In genomic region chr13:49410006-49410405, GRCh38 we compare ENCODE assay signal across 26 cellular contexts.
"Had no signal": no experiment of that assay in that cellular context is flagged by ENCODE, and none has a peak within 500 bp of the region (broad histone marks: within the 10 kb centered on the region; RNA-seq: fewer than 3 reads in every experiment).

No MANE protein-coding gene starts in this region.

- H3K4me3 Mint-ChIP-seq: activated CD4-positive, alpha-beta T cell treated with anti-CD3 and anti-CD28 coated beads, Interleukin-2, amount 10 ng/mL, durations not matched to agents 24 days and 14 days; activated CD8-positive, alpha-beta memory T cell treated with anti-CD3 and anti-CD28 coated beads, Interleukin-2, amount 10 ng/mL, durations not matched to agents 7 days and 5 days; activated CD8-positive, alpha-beta T cell treated with anti-CD3 and anti-CD28 coated beads for 36 hours; activated naive CD4-positive, alpha-beta T cell treated with anti-CD3 and anti-CD28 coated beads, Interleukin-2, amount 10 ng/mL, durations not matched to agents 7 days and 5 days; dendritic cell treated with granulocyte-macrophage colony-stimulating factor and Interleukin-4, amounts not matched to agents 40 ng/mL and 50 ng/mL, for 4 days; immature natural killer cell; naive thymus-derived CD8-positive, alpha-beta T cell; T-helper 17 cell had no signal

- H3K9me3 ChIP-seq: prostate gland had no signal

- H3K4me1 Mint-ChIP-seq: activated CD4-positive, alpha-beta T cell treated with anti-CD3 and anti-CD28 coated beads, Interleukin-2, amount 10 ng/mL, durations not matched to agents 24 days and 14 days; activated CD8-positive, alpha-beta memory T cell treated with anti-CD3 and anti-CD28 coated beads, Interleukin-2, amount 10 ng/mL, durations not matched to agents 7 days and 5 days; activated naive CD4-positive, alpha-beta T cell treated with anti-CD3 and anti-CD28 coated beads, Interleukin-2, amount 10 ng/mL, durations not matched to agents 7 days and 5 days; immature natural killer cell; naive thymus-derived CD8-positive, alpha-beta T cell had no signal

- H3K4me2 ChIP-seq: hepatocyte had no signal

- H3K4me3 ChIP-seq: cardiac muscle cell, hepatocyte, left lung, lung, prostate gland, right atrium auricular region, upper lobe of right lung had no signal

- H3K27me3 Mint-ChIP-seq: activated CD8-positive, alpha-beta T cell treated with anti-CD3 and anti-CD28 coated beads for 36 hours; activated naive CD4-positive, alpha-beta T cell treated with anti-CD3 and anti-CD28 coated beads, Interleukin-2, amount 10 ng/mL, durations not matched to agents 7 days and 5 days; dendritic cell treated with granulocyte-macrophage colony-stimulating factor and Interleukin-4, amounts not matched to agents 40 ng/mL and 50 ng/mL, for 4 days; naive thymus-derived CD8-positive, alpha-beta T cell; T-helper 17 cell had no signal

- H3K27me3 ChIP-seq: cardiac muscle cell, hepatocyte, left lung, right atrium auricular region, upper lobe of right lung had no signal

- DNase-seq: activated CD4-positive, alpha-beta T cell treated with anti-CD3 and anti-CD28 coated beads, Interleukin-2, amount 10 ng/mL, durations not matched to agents 24 days and 14 days; activated CD8-positive, alpha-beta memory T cell treated with anti-CD3 and anti-CD28 coated beads, Interleukin-2, amount 10 ng/mL, durations not matched to agents 7 days and 5 days; activated CD8-positive, alpha-beta T cell treated with anti-CD3 and anti-CD28 coated beads for 36 hours; activated effector memory CD4-positive, alpha-beta T cell treated with anti-CD3 and anti-CD28 coated beads, Interleukin-2, amount 50 U/mL, for 16 hours; activated naive CD4-positive, alpha-beta T cell treated with anti-CD3 and anti-CD28 coated beads, Interleukin-2, amount 10 ng/mL, durations not matched to agents 7 days and 5 days; activated T-cell treated with anti-CD3 and anti-CD28 coated beads for 4 hours; amygdala; effector CD4-positive, alpha-beta T cell; glutamatergic neuron; immature natural killer cell; kidney glomerular epithelial cell; left lung; naive thymus-derived CD8-positive, alpha-beta T cell; stimulated activated CD4-positive, alpha-beta T cell treated with anti-CD3 and anti-CD28 coated beads, Interleukin-12 subunit alpha, Interleukin-12 subunit beta, amount 100 ng/mL, for 4 hours; stimulated activated CD4-positive, alpha-beta T cell treated with anti-CD3 and anti-CD28 coated beads, Interleukin-4, amount 100 ng/mL, for 4 hours; stimulated activated naive CD8-positive, alpha-beta T cell treated with anti-CD3 and anti-CD28 coated beads, Interleukin-15, Interleukin-2, amounts not matched to agents 100 U/mL and 50 U/mL, for 24 hours; T-helper 17 cell; upper lobe of right lung had no signal

- ATAC-seq: activated CD4-positive, CD25-positive, alpha-beta regulatory T cell treated with anti-CD3 and anti-CD28 coated beads, Interleukin-2, amount 50 U/mL, for 24 hours; activated CD8-positive, alpha-beta memory T cell treated with anti-CD3 and anti-CD28 coated beads, Interleukin-2, amount 10 ng/mL, durations not matched to agents 7 days and 5 days; activated CD8-positive, alpha-beta T cell treated with anti-CD3 and anti-CD28 coated beads for 36 hours; left lung; naive thymus-derived CD8-positive, alpha-beta T cell; stimulated activated naive CD8-positive, alpha-beta T cell treated with anti-CD3 and anti-CD28 coated beads, Interleukin-15, Interleukin-2, amounts not matched to agents 100 U/mL and 50 U/mL, for 24 hours; T-helper 17 cell; upper lobe of right lung had no signal

- FAIRE-seq: frontal cortex had no signal

- H3K36me3 ChIP-seq: cardiac muscle cell, left lung, prostate gland, right atrium auricular region, upper lobe of right lung had no signal

- H3K36me3 Mint-ChIP-seq: activated naive CD4-positive, alpha-beta T cell treated with anti-CD3 and anti-CD28 coated beads, Interleukin-2, amount 10 ng/mL, durations not matched to agents 7 days and 5 days had no signal

- H3K4me1 ChIP-seq: left lung, prostate gland, right atrium auricular region, upper lobe of right lung had no signal

- H3K27ac ChIP-seq: cardiac muscle cell, hepatocyte, left lung, prostate gland, right atrium auricular region, upper lobe of right lung had no signal

- H3K79me2 ChIP-seq: hepatocyte had no signal

- H2AFZ ChIP-seq: hepatocyte had no signal

- H3K27ac Mint-ChIP-seq: activated CD4-positive, alpha-beta T cell treated with anti-CD3 and anti-CD28 coated beads, Interleukin-2, amount 10 ng/mL, durations not matched to agents 24 days and 14 days; activated CD8-positive, alpha-beta memory T cell treated with anti-CD3 and anti-CD28 coated beads, Interleukin-2, amount 10 ng/mL, durations not matched to agents 7 days and 5 days; activated CD8-positive, alpha-beta T cell treated with anti-CD3 and anti-CD28 coated beads for 36 hours; activated naive CD4-positive, alpha-beta T cell treated with anti-CD3 and anti-CD28 coated beads, Interleukin-2, amount 10 ng/mL, durations not matched to agents 7 days and 5 days; dendritic cell treated with granulocyte-macrophage colony-stimulating factor and Interleukin-4, amounts not matched to agents 40 ng/mL and 50 ng/mL, for 4 days; immature natural killer cell; naive thymus-derived CD8-positive, alpha-beta T cell; T-helper 17 cell had no signal
